ENCODE assay signal across 1 cellular context in the genomic region with DNA sequence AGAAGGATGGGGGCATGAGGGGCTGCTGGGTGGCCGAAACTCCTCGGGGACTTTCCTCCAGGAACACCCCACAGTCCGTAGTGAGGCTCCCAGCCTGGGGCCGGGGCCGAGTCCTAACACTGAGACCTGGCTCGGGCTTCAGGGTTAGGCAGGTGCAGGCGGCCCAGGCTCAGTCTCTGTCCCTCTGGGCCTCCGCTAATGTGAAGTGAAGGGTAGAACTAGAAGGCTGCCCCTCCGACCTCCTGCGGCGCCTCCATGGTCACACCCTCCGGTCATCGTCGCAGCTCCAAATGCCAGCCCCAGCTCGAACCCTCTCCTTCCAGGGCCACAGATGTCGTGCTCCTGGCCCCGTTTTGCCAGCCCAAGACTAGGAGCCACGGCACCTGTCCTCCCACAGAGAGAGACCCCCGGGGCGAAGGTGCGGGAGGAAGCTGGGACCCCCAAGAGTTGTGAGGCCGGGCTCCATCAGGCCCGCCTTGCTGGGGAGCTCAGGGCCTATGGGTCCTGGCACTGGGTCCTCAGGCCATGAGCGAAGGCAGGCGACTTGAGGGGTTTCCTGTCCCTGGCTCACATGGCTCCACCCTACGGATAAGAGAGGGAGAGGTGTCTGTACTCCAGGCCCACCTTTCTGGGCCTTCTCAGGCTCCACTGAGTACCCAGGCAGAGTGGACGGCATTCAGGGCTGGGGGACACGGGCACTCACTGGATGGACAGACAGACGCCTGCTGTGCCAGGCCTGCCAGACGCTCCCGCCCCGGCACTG.
TF ChIP-seq lines count a peak whose summit lies in the region.

No MANE protein-coding gene starts in this region.

TF ChIP-seq in HepG2, 621 proteins besides CTCF, POLR2A, EP300 and RAD21:
- TF ChIP-seq ZNF292 (CRISPR knock-in tag; IDR thresholded peaks at IDR 0.05; ENCODE audit: borderline replicate concordance, low read depth) (no peak), ZNF567 (CRISPR knock-in tag; IDR thresholded peaks at IDR 0.05; ENCODE audit: borderline replicate concordance) (no peak), CBFB (CRISPR knock-in tag; IDR thresholded peaks at IDR 0.05) (no peak), KLF16 (CRISPR knock-in tag; IDR thresholded peaks at IDR 0.05) (no peak), SOX13 (IDR thresholded peaks at IDR 0.05) (no peak), SOX13 (CRISPR knock-in tag; conservative IDR thresholded peaks at IDR 0.05 in 1 of 2, IDR thresholded peaks at IDR 0.05 in 1 of 2) (no peak), SMYD3 (CRISPR knock-in tag; IDR thresholded peaks at IDR 0.05) (no peak), ZFAT (CRISPR knock-in tag; conservative IDR thresholded peaks at IDR 0.05) (no peak), FOSL1 (CRISPR knock-in tag; IDR thresholded peaks at IDR 0.05; ENCODE audit: borderline replicate concordance) (no peak), HOXA3 (CRISPR knock-in tag; IDR thresholded peaks at IDR 0.05) (no peak), EEA1 (CRISPR knock-in tag; IDR thresholded peaks at IDR 0.05; ENCODE audit: borderline replicate concordance) (no peak), ATRX (CRISPR knock-in tag; IDR thresholded peaks at IDR 0.05; ENCODE audit: borderline replicate concordance) (no peak)
- TF ChIP-seq, protein P1, sequence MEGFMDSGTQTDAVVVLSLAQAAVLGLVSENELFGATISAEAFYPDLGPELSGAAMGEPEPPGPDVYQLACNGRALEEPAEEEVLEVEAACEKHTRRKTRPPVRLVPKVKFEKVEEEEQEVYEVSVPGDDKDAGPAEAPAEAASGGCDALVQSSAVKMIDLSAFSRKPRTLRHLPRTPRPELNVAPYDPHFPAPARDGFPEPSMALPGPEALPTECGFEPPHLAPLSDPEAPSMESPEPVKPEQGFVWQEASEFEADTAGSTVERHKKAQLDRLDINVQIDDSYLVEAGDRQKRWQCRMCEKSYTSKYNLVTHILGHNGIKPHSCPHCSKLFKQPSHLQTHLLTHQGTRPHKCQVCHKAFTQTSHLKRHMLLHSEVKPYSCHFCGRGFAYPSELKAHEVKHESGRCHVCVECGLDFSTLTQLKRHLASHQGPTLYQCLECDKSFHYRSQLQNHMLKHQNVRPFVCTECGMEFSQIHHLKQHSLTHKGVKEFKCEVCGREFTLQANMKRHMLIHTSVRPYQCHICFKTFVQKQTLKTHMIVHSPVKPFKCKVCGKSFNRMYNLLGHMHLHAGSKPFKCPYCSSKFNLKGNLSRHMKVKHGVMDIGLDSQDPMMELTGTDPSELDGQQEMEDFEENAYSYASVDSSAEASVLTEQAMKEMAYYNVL (CRISPR knock-in tag; IDR thresholded peaks at IDR 0.05; ENCODE audit: borderline replicate concordance) = no peak
- TF ChIP-seq, protein P2, sequence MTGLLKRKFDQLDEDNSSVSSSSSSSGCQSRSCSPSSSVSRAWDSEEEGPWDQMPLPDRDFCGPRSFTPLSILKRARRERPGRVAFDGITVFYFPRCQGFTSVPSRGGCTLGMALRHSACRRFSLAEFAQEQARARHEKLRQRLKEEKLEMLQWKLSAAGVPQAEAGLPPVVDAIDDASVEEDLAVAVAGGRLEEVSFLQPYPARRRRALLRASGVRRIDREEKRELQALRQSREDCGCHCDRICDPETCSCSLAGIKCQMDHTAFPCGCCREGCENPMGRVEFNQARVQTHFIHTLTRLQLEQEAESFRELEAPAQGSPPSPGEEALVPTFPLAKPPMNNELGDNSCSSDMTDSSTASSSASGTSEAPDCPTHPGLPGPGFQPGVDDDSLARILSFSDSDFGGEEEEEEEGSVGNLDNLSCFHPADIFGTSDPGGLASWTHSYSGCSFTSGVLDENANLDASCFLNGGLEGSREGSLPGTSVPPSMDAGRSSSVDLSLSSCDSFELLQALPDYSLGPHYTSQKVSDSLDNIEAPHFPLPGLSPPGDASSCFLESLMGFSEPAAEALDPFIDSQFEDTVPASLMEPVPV (CRISPR knock-in tag; IDR thresholded peaks at IDR 0.05) = no peak
- TF ChIP-seq, protein P3, sequence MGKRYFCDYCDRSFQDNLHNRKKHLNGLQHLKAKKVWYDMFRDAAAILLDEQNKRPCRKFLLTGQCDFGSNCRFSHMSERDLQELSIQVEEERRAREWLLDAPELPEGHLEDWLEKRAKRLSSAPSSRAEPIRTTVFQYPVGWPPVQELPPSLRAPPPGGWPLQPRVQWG (CRISPR knock-in tag; IDR thresholded peaks at IDR 0.05; ENCODE audit: borderline replicate concordance, low read depth) = no peak
- TF ChIP-seq, protein P4, sequence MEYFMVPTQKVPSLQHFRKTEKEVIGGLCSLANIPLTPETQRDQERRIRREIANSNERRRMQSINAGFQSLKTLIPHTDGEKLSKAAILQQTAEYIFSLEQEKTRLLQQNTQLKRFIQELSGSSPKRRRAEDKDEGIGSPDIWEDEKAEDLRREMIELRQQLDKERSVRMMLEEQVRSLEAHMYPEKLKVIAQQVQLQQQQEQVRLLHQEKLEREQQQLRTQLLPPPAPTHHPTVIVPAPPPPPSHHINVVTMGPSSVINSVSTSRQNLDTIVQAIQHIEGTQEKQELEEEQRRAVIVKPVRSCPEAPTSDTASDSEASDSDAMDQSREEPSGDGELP (IDR thresholded peaks at IDR 0.05; ENCODE audit: borderline replicate concordance, low read depth) = no peak
- TF ChIP-seq, protein P5, sequence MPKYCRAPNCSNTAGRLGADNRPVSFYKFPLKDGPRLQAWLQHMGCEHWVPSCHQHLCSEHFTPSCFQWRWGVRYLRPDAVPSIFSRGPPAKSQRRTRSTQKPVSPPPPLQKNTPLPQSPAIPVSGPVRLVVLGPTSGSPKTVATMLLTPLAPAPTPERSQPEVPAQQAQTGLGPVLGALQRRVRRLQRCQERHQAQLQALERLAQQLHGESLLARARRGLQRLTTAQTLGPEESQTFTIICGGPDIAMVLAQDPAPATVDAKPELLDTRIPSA (CRISPR knock-in tag; IDR thresholded peaks at IDR 0.05; ENCODE audit: borderline replicate concordance) = no peak
- TF ChIP-seq, protein P6, sequence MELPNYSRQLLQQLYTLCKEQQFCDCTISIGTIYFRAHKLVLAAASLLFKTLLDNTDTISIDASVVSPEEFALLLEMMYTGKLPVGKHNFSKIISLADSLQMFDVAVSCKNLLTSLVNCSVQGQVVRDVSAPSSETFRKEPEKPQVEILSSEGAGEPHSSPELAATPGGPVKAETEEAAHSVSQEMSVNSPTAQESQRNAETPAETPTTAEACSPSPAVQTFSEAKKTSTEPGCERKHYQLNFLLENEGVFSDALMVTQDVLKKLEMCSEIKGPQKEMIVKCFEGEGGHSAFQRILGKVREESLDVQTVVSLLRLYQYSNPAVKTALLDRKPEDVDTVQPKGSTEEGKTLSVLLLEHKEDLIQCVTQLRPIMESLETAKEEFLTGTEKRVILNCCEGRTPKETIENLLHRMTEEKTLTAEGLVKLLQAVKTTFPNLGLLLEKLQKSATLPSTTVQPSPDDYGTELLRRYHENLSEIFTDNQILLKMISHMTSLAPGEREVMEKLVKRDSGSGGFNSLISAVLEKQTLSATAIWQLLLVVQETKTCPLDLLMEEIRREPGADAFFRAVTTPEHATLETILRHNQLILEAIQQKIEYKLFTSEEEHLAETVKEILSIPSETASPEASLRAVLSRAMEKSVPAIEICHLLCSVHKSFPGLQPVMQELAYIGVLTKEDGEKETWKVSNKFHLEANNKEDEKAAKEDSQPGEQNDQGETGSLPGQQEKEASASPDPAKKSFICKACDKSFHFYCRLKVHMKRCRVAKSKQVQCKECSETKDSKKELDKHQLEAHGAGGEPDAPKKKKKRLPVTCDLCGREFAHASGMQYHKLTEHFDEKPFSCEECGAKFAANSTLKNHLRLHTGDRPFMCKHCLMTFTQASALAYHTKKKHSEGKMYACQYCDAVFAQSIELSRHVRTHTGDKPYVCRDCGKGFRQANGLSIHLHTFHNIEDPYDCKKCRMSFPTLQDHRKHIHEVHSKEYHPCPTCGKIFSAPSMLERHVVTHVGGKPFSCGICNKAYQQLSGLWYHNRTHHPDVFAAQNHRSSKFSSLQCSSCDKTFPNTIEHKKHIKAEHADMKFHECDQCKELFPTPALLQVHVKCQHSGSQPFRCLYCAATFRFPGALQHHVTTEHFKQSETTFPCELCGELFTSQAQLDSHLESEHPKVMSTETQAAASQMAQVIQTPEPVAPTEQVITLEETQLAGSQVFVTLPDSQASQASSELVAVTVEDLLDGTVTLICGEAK (IDR thresholded peaks at IDR 0.05) = no peak
- TF ChIP-seq, protein P6 (CRISPR knock-in tag; IDR thresholded peaks at IDR 0.05) = no peak
- TF ChIP-seq, protein P7, sequence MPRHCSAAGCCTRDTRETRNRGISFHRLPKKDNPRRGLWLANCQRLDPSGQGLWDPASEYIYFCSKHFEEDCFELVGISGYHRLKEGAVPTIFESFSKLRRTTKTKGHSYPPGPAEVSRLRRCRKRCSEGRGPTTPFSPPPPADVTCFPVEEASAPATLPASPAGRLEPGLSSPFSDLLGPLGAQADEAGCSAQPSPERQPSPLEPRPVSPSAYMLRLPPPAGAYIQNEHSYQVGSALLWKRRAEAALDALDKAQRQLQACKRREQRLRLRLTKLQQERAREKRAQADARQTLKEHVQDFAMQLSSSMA (CRISPR knock-in tag; IDR thresholded peaks at IDR 0.05) = no peak
- TF ChIP-seq, protein P8, sequence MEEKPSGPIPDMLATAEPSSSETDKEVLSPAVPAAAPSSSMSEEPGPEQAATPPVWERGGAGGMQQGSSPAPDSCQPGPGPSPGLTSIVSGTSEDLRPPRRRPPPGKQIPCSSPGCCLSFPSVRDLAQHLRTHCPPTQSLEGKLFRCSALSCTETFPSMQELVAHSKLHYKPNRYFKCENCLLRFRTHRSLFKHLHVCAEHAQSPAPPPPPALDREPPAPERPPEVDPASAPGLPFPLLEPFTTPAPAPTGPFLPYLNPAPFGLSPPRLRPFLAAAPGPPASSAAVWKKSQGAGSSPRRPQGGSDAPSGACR (CRISPR knock-in tag; IDR thresholded peaks at IDR 0.05) = no peak
